26 cellular contexts compared by ENCODE assay signal in genomic region chr2:96737251-96737650, GRCh38.
"Had no signal": no experiment of that assay in that cellular context is flagged by ENCODE, and none has a peak within 500 bp of the region (broad histone marks: within the 10 kb centered on the region; RNA-seq: fewer than 3 reads in every experiment).

No MANE protein-coding gene starts in this region.

- FAIRE-seq: bronchial epithelial cell had no signal

- ATAC-seq: activated CD8-positive, alpha-beta T cell treated with anti-CD3 and anti-CD28 coated beads, Interleukin-2, amount 10 ng/mL, durations not matched to agents 7 days and 5 days had no signal

- H3K27me3 ChIP-seq: Peyer's patch, SJCRH30 had no signal

- H3K4me3 ChIP-seq: Peyer's patch, SJCRH30 had no signal

- H3K27ac ChIP-seq: Peyer's patch, RWPE1, SJCRH30 had no signal

- H3K9me3 ChIP-seq: Peyer's patch, SJCRH30, SK-N-SH had no signal

- H3K9ac ChIP-seq: SK-N-SH had no signal

- DNase-seq: activated CD4-positive, alpha-beta T cell treated with anti-CD3 and anti-CD28 coated beads for 48 hours; activated CD4-positive, alpha-beta T cell treated with anti-CD3 and anti-CD28 coated beads, Interleukin-2, amount 50 U/mL, for 4 hours; activated CD4-positive, CD25-positive, alpha-beta regulatory T cell treated with anti-CD3 and anti-CD28 coated beads, Interleukin-2, amount 50 U/mL, for 72 hours; activated CD8-positive, alpha-beta memory T cell treated with anti-CD3 and anti-CD28 coated beads, Interleukin-2, amount 50 U/mL, for 48 hours; activated CD8-positive, alpha-beta T cell treated with anti-CD3 and anti-CD28 coated beads, Interleukin-2, amount 10 ng/mL, durations not matched to agents 7 days and 5 days; activated effector memory CD4-positive, alpha-beta T cell treated with anti-CD3 and anti-CD28 coated beads, Interleukin-2, amount 50 U/mL, for 16 hours; activated naive CD4-positive, alpha-beta T cell treated with Interleukin-2 at 50 U/mL for 16 hours; activated naive CD8-positive, alpha-beta T cell treated with anti-CD3 and anti-CD28 coated beads, Interleukin-2, amount 10 ng/mL, durations not matched to agents 7 days and 5 days; activated T-cell treated with anti-CD3 and anti-CD28 coated beads, Interleukin-2, amount 50 U/mL, for 1 hour; aorta; KG1; MV-4-11; NCI-H1105; NCI-H1436; NCI-H1694 treated with DMSO at 0.1 percent for 48 hours; NCI-H2029 treated with DMSO at 0.1 percent for 48 hours; NCI-H345; NCI-H510A; NCI-H69; Peyer's patch; Right ventricle myocardium superior; SJCRH30; SK-N-SH; T-helper 1 cell had no signal

- H3K4me2 ChIP-seq: SK-N-SH had no signal

- H3K9me2 ChIP-seq: SK-N-SH had no signal
